ENCODE assay signal across 14 cellular contexts in genomic region chr11:122293298-122294023, GRCh38.
A peak's percentile ranks its signal among the peaks of the same experiment; 100 is the strongest.
DNase-seq lines count a peak whose midpoint lies in the region; ATAC-seq and TF ChIP-seq lines count a peak whose summit lies in the region.
"Had no signal": no experiment of that assay in that cellular context is flagged by ENCODE, and none has a peak within 500 bp of the region (broad histone marks: within the 10 kb centered on the region; RNA-seq: fewer than 3 reads in every experiment).

No MANE protein-coding gene starts in this region.

- H4K20me1 ChIP-seq in IMR-90 (ENCODE audit: insufficient read depth, low read length), result no peaks in the 10 kb centered on the region
- H4K20me1 ChIP-seq: BLaER1 had no signal

- no peak overlapping the region for H2AK9ac ChIP-seq in IMR-90 (replicated peaks; ENCODE audit: low read depth, low read length, poor library complexity)

- TF ChIP-seq CTCF in AG04450 (IDR thresholded peaks at IDR 0.05; ENCODE audit: low read depth, low read length), result peak; percentile 37
- peak; percentile 46 for TF ChIP-seq CTCF in IMR-90 (conservative IDR thresholded peaks at IDR 0.05; ENCODE audit: low read depth, low read length)
- TF ChIP-seq CTCF in dorsolateral prefrontal cortex (IDR thresholded peaks at IDR 0.05 in 54 of 56, conservative IDR thresholded peaks at IDR 0.05 in 2 of 56; ENCODE audit: low read depth in 1 of 56, partially characterized antibody in 56 of 56), result peak in 53 of 56 donors; percentile 22 to 75 (median 55)

- H2BK15ac ChIP-seq in IMR-90 (ENCODE audit: low read depth, low read length), result no peak overlapping the region
- H2BK15ac ChIP-seq in mesendoderm (replicated peaks; ENCODE audit: low read depth), result no peak overlapping the region

- no peak overlapping the region for H2AFZ ChIP-seq in IMR-90 (replicated peaks; ENCODE audit: low read length, poor library complexity)

- no peak overlapping the region for H3K4me3 ChIP-seq in AG04450 (ENCODE audit: low read depth, low read length)
- H3K4me3 ChIP-seq in IMR-90 (ENCODE audit: insufficient read depth, low read depth, low read length), result no peak overlapping the region
- no peak overlapping the region for H3K4me3 ChIP-seq in dorsolateral prefrontal cortex
- no peak overlapping the region for H3K4me3 ChIP-seq in mesendoderm (ENCODE audit: low read length)
- H3K4me3 ChIP-seq: BLaER1, lower lobe of right lung had no signal

- CTCF ChIA-PET in AG04450 (lab: Charles Lee), result interaction anchor here (0.6 to 2.4 kb wide), 3 partner anchors 19 to 212 kb away, joined by 3 to 9 read pairs (median 4); no protein-coding TSS in a partner anchor
- CTCF ChIA-PET in IMR-90 (lab: Yijun Ruan, JAX), result interaction anchor here (0.6 to 0.8 kb wide), 2 partner anchors 213 to 214 kb away, joined by 3 to 4 read pairs; no protein-coding TSS in a partner anchor

- no peak overlapping the region for H3K14ac ChIP-seq in IMR-90 (replicated peaks; ENCODE audit: low read depth, low read length)

- no peaks in the 10 kb centered on the region for H3K9me1 ChIP-seq in IMR-90 (ENCODE audit: insufficient read depth, low read length)

- H2BK120ac ChIP-seq in IMR-90 (ENCODE audit: low read depth, low read length) (0 out of 2 replicates have a peak overlapping the region, but pooled peaks have one; percentile 14), mesendoderm (ENCODE audit: low read depth, low read length) (no peak overlapping the region)

- peak; percentile 42 for TF ChIP-seq RAD21 in IMR-90 (IDR thresholded peaks at IDR 0.05; ENCODE audit: low read length)

- no peak overlapping the region for H3K4me2 ChIP-seq in IMR-90 (ENCODE audit: low read depth, low read length)
- no peak overlapping the region for H3K4me2 ChIP-seq in mesendoderm (ENCODE audit: low read length)
- H3K4me2 ChIP-seq: BLaER1 had no signal

- POLR2A ChIA-PET in AG04450 (lab: Yijun Ruan, JAX) (no interaction called here), IMR-90 (lab: Charles Lee; ENCODE audit: unreplicated experiment) (no interaction called here)

- dilution Hi-C loops in IMR-90 (cut with HindIII; ENCODE audit: low sequenced_read_pairs, unreplicated experiment), result no loop called here

- peaks cover 34% of the 10 kb centered on the region for H3K36me3 ChIP-seq in IMR-90 (ENCODE audit: control insufficient read depth, insufficient read depth, low read length)
- no peaks in the 10 kb centered on the region for H3K36me3 ChIP-seq in mesendoderm (ENCODE audit: control insufficient read depth, insufficient read depth, low read length)
- H3K36me3 ChIP-seq: BLaER1, lower lobe of right lung had no signal

- no peaks in the 10 kb centered on the region for H3K4me1 ChIP-seq in IMR-90 (ENCODE audit: control insufficient read depth, insufficient read depth, low read length)
- H3K4me1 ChIP-seq in mesendoderm (ENCODE audit: control insufficient read depth, low read depth, low read length), result no peaks in the 10 kb centered on the region
- H3K4me1 ChIP-seq: BLaER1, lower lobe of right lung had no signal

- peak overlapping the region; percentile 6; the same call in 1 of the 2 replicates for H3K18ac ChIP-seq in IMR-90 (ENCODE audit: low read depth, low read length)
- no peak overlapping the region for H3K18ac ChIP-seq in mesendoderm (ENCODE audit: low read length)

- H3K79me2 ChIP-seq in mesendoderm (ENCODE audit: control insufficient read depth, insufficient read depth, low read length), result no peaks in the 10 kb centered on the region

- H4K5ac ChIP-seq in IMR-90 (ENCODE audit: low read depth, low read length) (no peak overlapping the region), mesendoderm (ENCODE audit: low read length) (no peak overlapping the region)

- H3K56ac ChIP-seq in IMR-90 (ENCODE audit: extremely low read depth, insufficient read depth, low read length) (no peak overlapping the region), mesendoderm (ENCODE audit: low read length) (no peak overlapping the region)

- peak overlapping the region; percentile 31; the same call in 1 of the 2 replicates for H4K91ac ChIP-seq in IMR-90 (ENCODE audit: insufficient read depth, low read depth, low read length)

- H2BK5ac ChIP-seq in IMR-90 (ENCODE audit: low read depth, low read length, poor library complexity, severe bottlenecking) (no peak overlapping the region), mesendoderm (ENCODE audit: low read length) (no peak overlapping the region)

- H3K9ac ChIP-seq in IMR-90 (ENCODE audit: low read depth, low read length) (no peak overlapping the region), mesendoderm (ENCODE audit: low read length) (no peak overlapping the region)
- H3K9ac ChIP-seq: BLaER1 had no signal

- H3K9me3 ChIP-seq in AG04450 (ENCODE audit: control insufficient read depth, insufficient read depth, low read length) (peaks cover 5% of the 10 kb centered on the region), IMR-90 (ENCODE audit: control insufficient read depth, insufficient read depth, low read length) (peaks cover 16% of the 10 kb centered on the region)

- no peak for DNase-seq in AG04450 (ENCODE audit: low read depth, low spot score)
- peak; percentile 37 for DNase-seq in IMR-90
- peak in 1 of 10 donors; percentile 40 for DNase-seq in dorsolateral prefrontal cortex
- DNase-seq in inferior parietal cortex (ENCODE audit: extremely low spot score), result peak; percentile 61
- DNase-seq in NCI-H524 treated with DMSO at 0.1 percent for 48 hours (lab: John Stamatoyannopoulos, UW), result no peak
- DNase-seq in mesendoderm, result no peak
- DNase-seq in activated CD8-positive, alpha-beta memory T cell treated with anti-CD3 and anti-CD28 coated beads for 24 hours, result no peak
- DNase-seq in SW 1271 (lab: John Stamatoyannopoulos, UW), result no peak
- DNase-seq: activated T-cell treated with anti-CD3 and anti-CD28 coated beads, Interleukin-2, amount 50 U/mL, for 48 hours; central memory CD4-positive, alpha-beta T cell; lower lobe of right lung; NCI-H146; OCI-M1 had no signal

- H2BK20ac ChIP-seq in IMR-90 (ENCODE audit: low read depth, low read length), result no peak overlapping the region

- intact Hi-C loops in IMR-90 (cut with micrococcal nuclease) (loop anchor here (1.0 to 2.0 kb wide), 2 partner anchors 79 to 212 kb away; no protein-coding TSS in a partner anchor), dorsolateral prefrontal cortex (cut with DNase I) (loop anchor here (2.0 to 5.0 kb wide), 3 partner anchors 211 to 641 kb away; no protein-coding TSS in a partner anchor)

- H3K4ac ChIP-seq in IMR-90 (ENCODE audit: low read depth, low read length), result no peak overlapping the region
- H3K4ac ChIP-seq in mesendoderm (ENCODE audit: low read depth, low read length), result no peak overlapping the region

- WGBS in IMR-90 (ENCODE audit: extremely low coverage in 2 of 2, insufficient read length in 1 of 2), 2 experiments, result no CpG with 5 or more reads among the region's 5 CpGs
- WGBS in mesendoderm (ENCODE audit: extremely low coverage, insufficient coverage, low lambda C conversion rate), result no CpG with 5 or more reads among the region's 5 CpGs

- H4K8ac ChIP-seq in IMR-90 (ENCODE audit: low read depth in 2 of 2, low read length in 2 of 2) (no peak overlapping the region), mesendoderm (ENCODE audit: low read depth, low read length) (no peak overlapping the region)

- TF ChIP-seq POLR2A in IMR-90 (IDR thresholded peaks at IDR 0.05; ENCODE audit: low read depth, low read length), result no peak

- ATAC-seq in IMR-90 (ENCODE audit: low read depth), result peak; percentile 24; the same call in 1 of the 2 replicates
- ATAC-seq: lower lobe of right lung had no signal

- H3K27me3 ChIP-seq in AG04450 (ENCODE audit: control insufficient read depth, insufficient read depth, low read length) (no peaks in the 10 kb centered on the region), IMR-90 (ENCODE audit: control insufficient read depth, insufficient read depth, low read length) (no peaks in the 10 kb centered on the region), dorsolateral prefrontal cortex (no peaks in the 10 kb centered on the region), mesendoderm (ENCODE audit: insufficient read depth, low read length, poor library complexity) (no peaks in the 10 kb centered on the region)
- H3K27me3 ChIP-seq: BLaER1 had no signal

- H3K23ac ChIP-seq in IMR-90 (ENCODE audit: low read depth, low read length) (no peak overlapping the region), mesendoderm (ENCODE audit: low read length) (no peak overlapping the region)

- in situ Hi-C loops in IMR-90 (cut with MboI; ENCODE audit: low sequenced_read_pairs), result no loop called here

- 0 out of 4 replicates have a peak, but pooled peaks cover 0 to 3% of the 10 kb centered on the region in 2 experiments for H3K79me1 ChIP-seq in IMR-90 (ENCODE audit: low read depth in 1 of 2, low read length in 2 of 2)
- no peaks in the 10 kb centered on the region for H3K79me1 ChIP-seq in mesendoderm (ENCODE audit: low read length)

- BruUV-seq in IMR-90 (replicated peaks; lab: Mats Ljungman, UMichigan), result no TSS peak

- H3K27ac ChIP-seq in AG04450 (ENCODE audit: low read depth, low read length) (no peak overlapping the region), IMR-90 (ENCODE audit: insufficient read depth, low read length) (no peak overlapping the region), dorsolateral prefrontal cortex (peak overlapping the region in 48 of 59 donors; percentile 3 to 81 (median 56)), mesendoderm (ENCODE audit: low read depth, low read length) (no peak overlapping the region)
- H3K27ac ChIP-seq: BLaER1, lower lobe of right lung had no signal

- H2AK5ac ChIP-seq in IMR-90 (ENCODE audit: low read depth, low read length) (no peak overlapping the region), mesendoderm (ENCODE audit: low read length) (no peak overlapping the region)

TF ChIP-seq in IMR-90, 13 proteins besides CTCF, POLR2A, EP300 and RAD21:
- 0 out of 2 replicates have a peak, but pooled peaks have one; percentile 15 for TF ChIP-seq SMC3 (IDR thresholded peaks at IDR 0.05; ENCODE audit: low read depth, low read length)
- no peak for TF ChIP-seq NFE2L2 (IDR thresholded peaks at IDR 0.05; ENCODE audit: low read depth, low read length)

Comparison
In these comparisons a context has a peak if more than half of its experiments do, and no peak if none do; other contexts are left out.
1. DNase-seq: peak in IMR-90 (single experiment) and inferior parietal cortex (single experiment); none in AG04450 (single experiment), NCI-H524 treated with DMSO at 0.1 percent for 48 hours (single experiment), mesendoderm (single experiment), activated CD8-positive, alpha-beta memory T cell treated with anti-CD3 and anti-CD28 coated beads for 24 hours (single experiment) and SW 1271 (0 of 2).
2. H3K27ac ChIP-seq: peak in dorsolateral prefrontal cortex (48 of 59); none in AG04450 (single experiment), IMR-90 (single experiment) and mesendoderm (single experiment).
3. Peak in every context shown above with its lines, with median percentiles within 50 percentile points of each other: CTCF ChIP-seq.